1 cellular context compared by ENCODE assay signal in genomic region chr11:125871391-125872137, GRCh38.
TF ChIP-seq lines count a peak whose summit lies in the region.

No MANE protein-coding gene starts in this region.

TF ChIP-seq in HepG2, 621 proteins besides CTCF, POLR2A, EP300 and RAD21:
- TF ChIP-seq SMC3 (IDR thresholded peaks at IDR 0.05; ENCODE audit: low read length): peak; percentile 81
- no peak for TF ChIP-seq ARNTL (CRISPR knock-in tag; IDR thresholded peaks at IDR 0.05)
- TF ChIP-seq STAG1 (CRISPR knock-in tag; IDR thresholded peaks at IDR 0.05): peak; percentile 81
